20 cellular contexts compared by ENCODE assay signal in genomic region chr19:6210721-6211600, GRCh38.
DNase-seq lines count a peak whose midpoint lies in the region; ATAC-seq, FAIRE-seq and TF ChIP-seq lines count a peak whose summit lies in the region.
"Had no signal": no experiment of that assay in that cellular context is flagged by ENCODE, and none has a peak within 500 bp of the region (broad histone marks: within the 10 kb centered on the region; RNA-seq: fewer than 3 reads in every experiment).

No MANE protein-coding gene starts in this region.

- CTCF ChIA-PET in Calu3 (lab: Charles Lee): no interaction called here
- CTCF ChIA-PET in PC-3 (lab: Charles Lee): no interaction called here

- no peaks in the 10 kb centered on the region for H4K20me1 ChIP-seq in PC-3 (ENCODE audit: low read length)

- no peaks in the 10 kb centered on the region for H3K4me1 ChIP-seq in PC-3 (ENCODE audit: insufficient read depth, low read length)
- peaks cover 0 to 10% (median 0%) of the 10 kb centered on the region in 6 donors for H3K4me1 ChIP-seq in spleen

- ATAC-seq in PC-3: no peak
- no peak for ATAC-seq in HG03521 (IDR thresholded peaks at IDR 0.05; ENCODE audit: unreplicated experiment)
- ATAC-seq: stimulated activated memory B cell treated with anti-CD40 and anti-IgM and Interleukin-4, amounts not matched to agents 10 μg/mL and 1 μg/mL and 100 μg/mL, for 72 hours had no signal

- no peak overlapping the region for H3K27ac Mint-ChIP-seq in Calu3 (ENCODE audit: unreplicated experiment)
- H3K27ac Mint-ChIP-seq: stimulated activated memory B cell treated with anti-CD40 and anti-IgM and Interleukin-4, amounts not matched to agents 10 μg/mL and 1 μg/mL and 100 μg/mL, for 72 hours had no signal

- no peaks in the 10 kb centered on the region for H3F3A ChIP-seq in PC-3 (ENCODE audit: low read length, unreplicated experiment)

- H3K27me3 ChIP-seq in PC-3 (ENCODE audit: low read length) (no peaks in the 10 kb centered on the region), spleen (replicated peaks in 1 of 7) (no peaks in the 10 kb centered on the region)

- TF ChIP-seq POLR2A in spleen (IDR thresholded peaks at IDR 0.05): no peak

- no peaks in the 10 kb centered on the region for H3K79me2 ChIP-seq in PC-3 (ENCODE audit: low read length)

- no peak overlapping the region for H3K4me3 Mint-ChIP-seq in Calu3 (ENCODE audit: low read depth, unreplicated experiment)
- H3K4me3 Mint-ChIP-seq: neural crest cell; stimulated activated memory B cell treated with anti-CD40 and anti-IgM and Interleukin-4, amounts not matched to agents 10 μg/mL and 1 μg/mL and 100 μg/mL, for 72 hours had no signal

- no peak for TF ChIP-seq CTCF in Calu3 (IDR thresholded peaks at IDR 0.05; ENCODE audit: unreplicated experiment)
- TF ChIP-seq CTCF in PC-3 (conservative IDR thresholded peaks at IDR 0.05; ENCODE audit: low read depth, low read length): no peak
- no peak for TF ChIP-seq CTCF in spleen (IDR thresholded peaks at IDR 0.05 in 8 of 11, conservative IDR thresholded peaks at IDR 0.05 in 3 of 11)

- DNase-seq in Calu3 (no peak), PC-3 (no peak), frontal cortex (ENCODE audit: low spot score in 2 of 2) (peak; percentile 22 to 26), spleen (peak; percentile 76), hypothalamus (lab: John Stamatoyannopoulos, UW) (no peak), T-helper 9 cell (no peak)
- DNase-seq: activated CD4-positive, alpha-beta T cell treated with anti-CD3 and anti-CD28 coated beads for 1 hour; central memory CD4-positive, alpha-beta T cell; COR-L47; effector CD8-positive, alpha-beta T cell; HCEC 1CT; hippocampal formation; Kasumi-1; NCI-H1105; NCI-H69 had no signal

- POLR2A ChIA-PET in PC-3 (lab: Charles Lee; ENCODE audit: unreplicated experiment): no interaction called here

- intact Hi-C loops in Calu3 (cut with micrococcal nuclease; ENCODE audit: unreplicated experiment): loop anchor here (10.0 kb wide), 1 partner anchor 84 kb away; no protein-coding TSS in a partner anchor
- intact Hi-C loops in PC-3 (cut with micrococcal nuclease): no loop called here
- intact Hi-C loops in spleen (cut with DNase I; ENCODE audit: low total_unique reads): loop anchor here (10.0 kb wide), 1 partner anchor 94 kb away; no protein-coding TSS in a partner anchor

- H3K4me3 ChIP-seq in PC-3 (ENCODE audit: low read length) (no peak overlapping the region), spleen (peak overlapping the region in 1 of 8 donors; percentile 5)
- H3K4me3 ChIP-seq: SK-N-MC had no signal

- H3K9ac ChIP-seq in PC-3 (ENCODE audit: low read length): no peak overlapping the region

- H3K27ac ChIP-seq in PC-3 (ENCODE audit: low read length) (no peak overlapping the region), spleen (peak overlapping the region; percentile 21 to 77 (median 66))

- no peaks in the 10 kb centered on the region for H3K9me2 ChIP-seq in PC-3 (replicated peaks; ENCODE audit: low read length)

- H3K4me1 Mint-ChIP-seq in Calu3 (ENCODE audit: low read depth, unreplicated experiment): no peaks in the 10 kb centered on the region
- H3K4me1 Mint-ChIP-seq: neural crest cell; stimulated activated memory B cell treated with anti-CD40 and anti-IgM and Interleukin-4, amounts not matched to agents 10 μg/mL and 1 μg/mL and 100 μg/mL, for 72 hours had no signal

- H3K36me3 Mint-ChIP-seq in Calu3 (ENCODE audit: insufficient read depth, unreplicated experiment): peaks cover 8% of the 10 kb centered on the region

- FAIRE-seq in frontal cortex (lab: Jason Lieb, UNC): no peak
- FAIRE-seq: GM19239 had no signal

- H3K36me3 ChIP-seq in PC-3 (ENCODE audit: low read depth, low read length) (no peaks in the 10 kb centered on the region), spleen (peaks cover 0 to 56% (median 30%) of the 10 kb centered on the region in 6 donors)

- no peak overlapping the region for H2AFZ ChIP-seq in PC-3 (ENCODE audit: low read length)

- no peaks in the 10 kb centered on the region for H3K9me3 ChIP-seq in PC-3 (ENCODE audit: low read length)
- H3K9me3 ChIP-seq in spleen: no peaks in the 10 kb centered on the region

- H3K9me3 Mint-ChIP-seq in Calu3 (ENCODE audit: low read depth, unreplicated experiment): no peaks in the 10 kb centered on the region
- H3K9me3 Mint-ChIP-seq: neural crest cell had no signal

- TSS peak; percentile 82 for BruUV-seq in Calu3 (replicated peaks; lab: Mats Ljungman, UMichigan)
- TSS peak; percentile 47 for BruUV-seq in PC-3 (replicated peaks; lab: Mats Ljungman, UMichigan)

- no peak overlapping the region for H3K4me2 ChIP-seq in PC-3 (ENCODE audit: low read length)

- no peaks in the 10 kb centered on the region for H3K27me3 Mint-ChIP-seq in Calu3 (ENCODE audit: unreplicated experiment)
- H3K27me3 Mint-ChIP-seq: stimulated activated memory B cell treated with anti-CD40 and anti-IgM and Interleukin-4, amounts not matched to agents 10 μg/mL and 1 μg/mL and 100 μg/mL, for 72 hours had no signal

- 70 to 78% (median 77%) methylated on average over 19 to 32 of the region's 32 CpGs for whole genome bisulfite sequencing in spleen, 5 donors

Comparison
In these comparisons a context has a peak if more than half of its experiments do, and no peak if none do; other contexts are left out.
1. DNase-seq: peak in frontal cortex (2 of 2) and spleen (single experiment); none in Calu3 (single experiment), PC-3 (single experiment), hypothalamus (0 of 51) and T-helper 9 cell (single experiment).